ENCODE assay signal across 1 cellular context in the genomic region with DNA sequence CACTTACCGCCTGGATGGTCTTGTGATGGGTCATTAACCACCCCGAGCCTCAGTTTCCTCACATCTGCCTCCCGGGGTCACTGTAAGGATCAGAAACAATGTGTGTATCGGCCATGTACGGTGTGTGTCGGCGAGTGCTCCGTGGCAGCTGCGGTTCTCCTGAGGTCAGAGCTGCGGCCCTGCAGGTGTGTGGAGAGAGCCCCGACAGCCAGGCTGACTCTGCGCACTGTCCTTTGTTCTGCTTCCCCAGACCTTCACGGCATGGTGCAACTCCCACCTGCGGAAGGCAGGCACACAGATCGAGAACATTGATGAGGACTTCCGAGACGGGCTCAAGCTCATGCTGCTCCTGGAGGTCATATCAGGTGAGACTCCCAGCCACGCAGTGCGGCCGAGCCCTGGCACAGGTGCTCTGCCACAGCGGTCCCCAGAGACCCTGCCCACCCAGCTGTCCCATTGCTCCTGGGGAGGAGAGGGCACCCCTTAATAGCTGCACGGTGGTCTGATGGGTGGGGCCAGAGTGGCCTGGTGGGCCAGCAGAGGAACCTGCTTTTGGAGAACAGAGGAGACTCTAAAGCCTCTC.
TF ChIP-seq lines count a peak whose summit lies in the region.

No MANE protein-coding gene starts in this region.

TF ChIP-seq in liver, 16 proteins besides CTCF, POLR2A, EP300 and RAD21 (continued from another document):
- no peak for TF ChIP-seq EGR1 (IDR thresholded peaks at IDR 0.05; ENCODE audit: low read depth in 2 of 2)
- no peak for TF ChIP-seq TAF1 (conservative IDR thresholded peaks at IDR 0.05)
- TF ChIP-seq JUND (IDR thresholded peaks at IDR 0.05) = no peak
- TF ChIP-seq FOXA2 (IDR thresholded peaks at IDR 0.05) = no peak
- no peak for TF ChIP-seq NR2F2 (IDR thresholded peaks at IDR 0.05)
TF ChIP-seq in liver: peak in this region for 0.
